ENCODE assay signal across 22 cellular contexts in the genomic region with DNA sequence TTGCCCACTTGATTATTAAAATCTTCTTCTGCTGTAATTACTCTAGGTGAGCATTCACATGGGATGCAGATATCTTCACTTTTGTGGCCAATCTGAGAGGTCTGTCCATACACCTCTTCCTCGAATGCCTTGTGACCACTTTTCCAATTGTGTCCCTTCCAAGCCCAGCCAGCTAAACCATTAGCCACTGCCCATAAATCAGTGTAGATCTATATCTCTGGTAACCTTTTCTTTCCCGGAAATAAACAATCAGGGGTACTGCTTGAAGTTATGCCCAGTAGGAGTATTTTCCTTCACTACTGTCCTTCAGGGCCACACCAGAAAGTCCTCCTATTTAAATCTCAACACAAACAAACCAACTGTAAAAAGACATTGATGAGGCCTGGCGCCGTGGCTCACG.
DNase-seq lines count a peak whose midpoint lies in the region; ATAC-seq and TF ChIP-seq lines count a peak whose summit lies in the region.
"Had no signal": no experiment of that assay in that cellular context is flagged by ENCODE, and none has a peak within 500 bp of the region (broad histone marks: within the 10 kb centered on the region; RNA-seq: fewer than 3 reads in every experiment).

No MANE protein-coding gene starts in this region.

- no peak overlapping the region for H4K5ac ChIP-seq in IMR-90 (ENCODE audit: low read depth, low read length)

- intact Hi-C loops in IMR-90 (cut with micrococcal nuclease): no loop called here
- intact Hi-C loops in cardiac septum (cut with DNase I): no loop called here

- H3K4ac ChIP-seq in IMR-90 (ENCODE audit: low read depth, low read length): no peak overlapping the region

- no peak overlapping the region for H2BK120ac ChIP-seq in IMR-90 (ENCODE audit: low read depth, low read length)

- BruUV-seq in IMR-90 (replicated peaks; lab: Mats Ljungman, UMichigan): no TSS peak

- H3K27me3 Mint-ChIP-seq in nephron progenitor cell (ENCODE audit: low read depth, poor library complexity): no peaks in the 10 kb centered on the region

- CTCF ChIA-PET in IMR-90 (lab: Yijun Ruan, JAX): interaction anchor here (1.7 kb wide), 1 partner anchor 30 kb away, joined by 4 read pairs; no protein-coding TSS in a partner anchor
- CTCF ChIA-PET in SK-N-SH (lab: Yijun Ruan, JAX): interaction anchor here (1.0 kb wide), 1 partner anchor 31 kb away, joined by 4 read pairs; no protein-coding TSS in a partner anchor

- DNase-seq in GM23248 (no peak), IMR-90 (no peak), SK-N-SH (peak; percentile 17), nephron progenitor cell (no peak), LoVo (ENCODE audit: low spot score) (no peak), HAP-1 (ENCODE audit: low spot score in 2 of 2) (no peak), cardiac septum (ENCODE audit: low spot score) (no peak), GM19240 (ENCODE audit: insufficient read length, low spot score) (no peak)
- DNase-seq: 8988T; ACHN; AML-193; BE2C; CD4-positive, alpha-beta T cell; CD8-positive, alpha-beta memory T cell; DMS 273 treated with DMSO at 0.1 percent for 48 hours; GDM1; H7 had no signal

- 0 out of 2 replicates have a peak overlapping the region, but pooled peaks have one; percentile 6 for H3K27ac ChIP-seq in GM23248
- H3K27ac ChIP-seq in IMR-90 (ENCODE audit: insufficient read depth, low read length): no peak overlapping the region
- H3K27ac ChIP-seq in SK-N-SH (ENCODE audit: low read depth in 2 of 2, low read length in 1 of 2): no peak overlapping the region
- H3K27ac ChIP-seq: A549; BLaER1 treated with 17β-estradiol and CSF1 and Interleukin-3, amounts not matched to agents 10 nM and 100 nM had no signal

- H3K9me2 ChIP-seq in GM23248 (ENCODE audit: insufficient read depth) (no peaks in the 10 kb centered on the region), SK-N-SH (no peaks in the 10 kb centered on the region)

- no peaks in the 10 kb centered on the region for H3K4me1 Mint-ChIP-seq in nephron progenitor cell
- H3K4me1 Mint-ChIP-seq: CD14-positive monocyte had no signal

- no peak overlapping the region for H3K4me3 Mint-ChIP-seq in nephron progenitor cell
- H3K4me3 Mint-ChIP-seq: CD14-positive monocyte; CD4-positive, alpha-beta T cell; CD8-positive, alpha-beta memory T cell had no signal

- no peaks in the 10 kb centered on the region for H3K36me3 ChIP-seq in GM23248 (ENCODE audit: low read depth)
- no peaks in the 10 kb centered on the region for H3K36me3 ChIP-seq in IMR-90 (ENCODE audit: control insufficient read depth, insufficient read depth, low read length)
- H3K36me3 ChIP-seq in SK-N-SH (replicated peaks in 1 of 2; ENCODE audit: control insufficient read depth in 1 of 2, insufficient read depth in 2 of 2, low read length in 1 of 2): no peaks in the 10 kb centered on the region
- H3K36me3 ChIP-seq in HAP-1 (replicated peaks): no peaks in the 10 kb centered on the region
- H3K36me3 ChIP-seq: BE2C; BLaER1 treated with 17β-estradiol and CSF1 and Interleukin-3, amounts not matched to agents 10 nM and 100 nM had no signal

- H3K27ac Mint-ChIP-seq in nephron progenitor cell: peak overlapping the region; percentile 63
- H3K27ac Mint-ChIP-seq: CD14-positive monocyte; CD4-positive, alpha-beta T cell; CD8-positive, alpha-beta memory T cell had no signal

- H3K27me3 ChIP-seq in GM23248 (replicated peaks; ENCODE audit: insufficient read depth) (no peaks in the 10 kb centered on the region), IMR-90 (ENCODE audit: control insufficient read depth, insufficient read depth, low read length) (no peaks in the 10 kb centered on the region), SK-N-SH (ENCODE audit: insufficient read depth) (no peaks in the 10 kb centered on the region), HAP-1 (ENCODE audit: low read depth) (no peaks in the 10 kb centered on the region)
- H3K27me3 ChIP-seq: BE2C; BLaER1 treated with 17β-estradiol and CSF1 and Interleukin-3, amounts not matched to agents 10 nM and 100 nM had no signal

- peaks cover 24% of the 10 kb centered on the region for H3F3A ChIP-seq in GM23248 (ENCODE audit: insufficient read depth)
- H3F3A ChIP-seq in SK-N-SH (replicated peaks; ENCODE audit: insufficient read depth): no peaks in the 10 kb centered on the region

- no peak overlapping the region for H2AK5ac ChIP-seq in IMR-90 (ENCODE audit: low read depth, low read length)

- H3K4me1 ChIP-seq in GM23248 (ENCODE audit: insufficient read depth) (peaks cover 40% of the 10 kb centered on the region), IMR-90 (ENCODE audit: control insufficient read depth, insufficient read depth, low read length) (peaks cover 2% of the 10 kb centered on the region; the same call in 1 of the 2 replicates), SK-N-SH (ENCODE audit: control insufficient read depth in 1 of 2, insufficient read depth in 2 of 2, low read depth in 1 of 2, low read length in 1 of 2) (peaks cover 0 to 5% of the 10 kb centered on the region in 2 experiments; a peak in 3 of 4 replicates), HAP-1 (no peaks in the 10 kb centered on the region)
- H3K4me1 ChIP-seq: BE2C; BLaER1 treated with 17β-estradiol and CSF1 and Interleukin-3, amounts not matched to agents 10 nM and 100 nM had no signal

- H4K91ac ChIP-seq in IMR-90 (ENCODE audit: insufficient read depth, low read depth, low read length): no peak overlapping the region

- dilution Hi-C loops in IMR-90 (cut with HindIII; ENCODE audit: low sequenced_read_pairs, unreplicated experiment): no loop called here

- TF ChIP-seq RAD21 in IMR-90 (IDR thresholded peaks at IDR 0.05; ENCODE audit: low read length): no peak
- no peak for TF ChIP-seq RAD21 in SK-N-SH (IDR thresholded peaks at IDR 0.05; ENCODE audit: low read length)

- POLR2A ChIA-PET in IMR-90 (lab: Charles Lee; ENCODE audit: unreplicated experiment): no interaction called here
- POLR2A ChIA-PET in SK-N-SH (lab: Yijun Ruan, JAX): no interaction called here

- no peak for TF ChIP-seq POLR2A in IMR-90 (IDR thresholded peaks at IDR 0.05; ENCODE audit: low read depth, low read length)

- H3K9ac ChIP-seq in GM23248 (no peak overlapping the region), IMR-90 (ENCODE audit: low read depth, low read length) (no peak overlapping the region), SK-N-SH (no peak overlapping the region)
- H3K9ac ChIP-seq: BLaER1 treated with 17β-estradiol and CSF1 and Interleukin-3, amounts not matched to agents 10 nM and 100 nM had no signal

- TF ChIP-seq EP300 in SK-N-SH (IDR thresholded peaks at IDR 0.05; ENCODE audit: borderline replicate concordance in 1 of 2, low read depth in 1 of 2, low read length in 1 of 2): no peak

- peaks cover 35% of the 10 kb centered on the region for H3K9me3 Mint-ChIP-seq in nephron progenitor cell

- peaks cover 20% of the 10 kb centered on the region for H3K36me3 Mint-ChIP-seq in nephron progenitor cell (ENCODE audit: low read depth)
- H3K36me3 Mint-ChIP-seq: CD14-positive monocyte had no signal

- no peak overlapping the region for H3K23ac ChIP-seq in IMR-90 (ENCODE audit: low read depth, low read length)

- H3K14ac ChIP-seq in IMR-90 (replicated peaks; ENCODE audit: low read depth, low read length): no peak overlapping the region

- no peak overlapping the region for H3K56ac ChIP-seq in IMR-90 (ENCODE audit: extremely low read depth, insufficient read depth, low read length)

- H2AFZ ChIP-seq in GM23248: no peak overlapping the region
- H2AFZ ChIP-seq in IMR-90 (replicated peaks; ENCODE audit: low read length, poor library complexity): no peak overlapping the region
- no peak overlapping the region for H2AFZ ChIP-seq in SK-N-SH (ENCODE audit: low read depth)

- ATAC-seq in IMR-90 (ENCODE audit: low read depth): no peak
- ATAC-seq: A549, GM12878, HCT116 had no signal

- peak overlapping the region; percentile 42 for H2BK5ac ChIP-seq in IMR-90 (ENCODE audit: low read depth, low read length, poor library complexity, severe bottlenecking)

- H4K8ac ChIP-seq in IMR-90 (ENCODE audit: low read depth in 2 of 2, low read length in 2 of 2): no peak overlapping the region

- no peak overlapping the region for H2AK9ac ChIP-seq in IMR-90 (replicated peaks; ENCODE audit: low read depth, low read length, poor library complexity)

- H3K9me1 ChIP-seq in IMR-90 (ENCODE audit: insufficient read depth, low read length): no peaks in the 10 kb centered on the region

- H3K18ac ChIP-seq in IMR-90 (ENCODE audit: low read depth, low read length): no peak overlapping the region

- H3K4me2 ChIP-seq in GM23248 (ENCODE audit: unreplicated experiment): peak overlapping the region; percentile 7
- H3K4me2 ChIP-seq in IMR-90 (ENCODE audit: low read depth, low read length): no peak overlapping the region
- H3K4me2 ChIP-seq in SK-N-SH: no peak overlapping the region; the same call in 1 of the 2 replicates
- H3K4me2 ChIP-seq: A549; BLaER1 treated with 17β-estradiol and CSF1 and Interleukin-3, amounts not matched to agents 10 nM and 100 nM had no signal

- 0 out of 3 replicates have a peak overlapping the region, but pooled peaks have one; percentile 12 for H2BK15ac ChIP-seq in IMR-90 (ENCODE audit: low read depth, low read length)

- H3K79me2 ChIP-seq in GM23248 (ENCODE audit: insufficient read depth): no peaks in the 10 kb centered on the region
- no peaks in the 10 kb centered on the region for H3K79me2 ChIP-seq in SK-N-SH (ENCODE audit: insufficient read depth)

- no peaks in the 10 kb centered on the region for H3K79me1 ChIP-seq in IMR-90 (ENCODE audit: low read depth in 1 of 2, low read length in 2 of 2)

- H4K20me1 ChIP-seq in GM23248 (ENCODE audit: insufficient read depth) (no peaks in the 10 kb centered on the region), IMR-90 (ENCODE audit: insufficient read depth, low read length) (no peaks in the 10 kb centered on the region), SK-N-SH (ENCODE audit: insufficient read depth) (no peaks in the 10 kb centered on the region)
- H4K20me1 ChIP-seq: BLaER1 treated with 17β-estradiol and CSF1 and Interleukin-3, amounts not matched to agents 10 nM and 100 nM had no signal

- H3K9me3 ChIP-seq in GM23248 (ENCODE audit: low read depth) (no peaks in the 10 kb centered on the region), IMR-90 (ENCODE audit: control insufficient read depth, insufficient read depth, low read length) (no peaks in the 10 kb centered on the region; the same call in 1 of the 2 replicates), SK-N-SH (no peaks in the 10 kb centered on the region), HAP-1 (no peaks in the 10 kb centered on the region)
- H3K9me3 ChIP-seq: A549, BE2C had no signal

- H2BK20ac ChIP-seq in IMR-90 (ENCODE audit: low read depth, low read length): peak overlapping the region; percentile 8; the same call in 1 of the 2 replicates

- in situ Hi-C loops in GM23248 (cut with MboI): no loop called here
- in situ Hi-C loops in IMR-90 (cut with MboI; ENCODE audit: low sequenced_read_pairs): no loop called here
- in situ Hi-C loops in HAP-1 (cut with MboI; ENCODE audit: low sequenced_read_pairs): no loop called here

- H3K4me3 ChIP-seq in GM23248 (no peak overlapping the region), IMR-90 (ENCODE audit: insufficient read depth, low read depth, low read length) (no peak overlapping the region), SK-N-SH (ENCODE audit: low read depth in 2 of 2, low read length in 1 of 2) (no peak overlapping the region), HAP-1 (no peak overlapping the region)
- H3K4me3 ChIP-seq: A549; BLaER1 treated with 17β-estradiol and CSF1 and Interleukin-3, amounts not matched to agents 10 nM and 100 nM; GM12878 had no signal

- WGBS in GM23248 (ENCODE audit: low coverage in 1 of 2, low lambda C conversion rate in 2 of 2, missing lambda C conversion rate in 2 of 2), 2 experiments: 93 to 95% methylated on average over 5 of the region's 5 CpGs
- 60% methylated on average over 1 of the region's 5 CpGs; no CpG with 5 or more reads in 1 of the 2 experiments for WGBS in IMR-90 (ENCODE audit: extremely low coverage in 2 of 2, insufficient read length in 1 of 2), 2 experiments
- 69% methylated on average over 5 of the region's 5 CpGs for WGBS in SK-N-SH (ENCODE audit: low lambda C conversion rate)

- TF ChIP-seq CTCF in IMR-90 (conservative IDR thresholded peaks at IDR 0.05; ENCODE audit: low read depth, low read length) (no peak), SK-N-SH (IDR thresholded peaks at IDR 0.05) (no peak), nephron progenitor cell (IDR thresholded peaks at IDR 0.05) (no peak)
